8 cellular contexts compared by ENCODE assay signal in the genomic region with DNA sequence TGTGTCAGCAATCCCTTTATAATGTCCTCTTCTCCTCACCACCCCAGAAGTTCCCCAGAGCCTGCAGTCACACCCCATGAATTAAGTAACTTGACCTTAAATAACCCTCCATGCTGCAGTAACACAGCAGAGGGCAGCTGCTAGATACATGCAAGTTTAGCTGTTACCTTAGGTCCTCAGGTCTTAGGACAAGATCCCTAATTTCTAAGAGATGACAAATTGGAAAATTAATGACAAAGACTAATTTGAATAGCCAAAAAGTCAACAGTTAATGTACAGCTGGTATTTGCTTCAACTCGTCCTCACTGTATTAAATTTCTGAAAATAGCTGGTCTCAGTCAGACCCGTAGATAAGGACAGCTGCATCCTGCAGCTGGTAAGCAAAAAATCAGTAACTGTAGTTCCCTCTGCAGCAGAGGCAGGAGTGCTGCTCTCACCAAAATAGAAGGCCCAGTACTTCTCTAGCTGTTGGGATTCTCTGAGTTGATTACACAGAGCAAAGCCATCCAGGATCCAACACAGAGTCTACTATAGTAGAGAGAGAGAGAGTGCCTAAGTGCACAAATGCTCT.
DNase-seq lines count a peak whose midpoint lies in the region; ATAC-seq, FAIRE-seq and TF ChIP-seq lines count a peak whose summit lies in the region.

No MANE protein-coding gene starts in this region.

- CTCF ChIA-PET in A549 (lab: Yijun Ruan, JAX): interaction anchor here (0.6 kb wide), 1 partner anchor 244 kb away, joined by 3 read pairs; no protein-coding TSS in a partner anchor

- ATAC-seq in A549: peak; percentile 50 to 54; a peak in 3 of 6 replicates
- ATAC-seq in GM19328 (IDR thresholded peaks at IDR 0.05; ENCODE audit: unreplicated experiment): peak; percentile 43
- peak; percentile 40 for ATAC-seq in HG03280 (IDR thresholded peaks at IDR 0.05; ENCODE audit: unreplicated experiment)

- TF ChIP-seq CTCF in A549 (IDR thresholded peaks at IDR 0.05): no peak
- no peak for TF ChIP-seq CTCF in left ventricle myocardium inferior (IDR thresholded peaks at IDR 0.05; ENCODE audit: borderline replicate concordance)
- TF ChIP-seq CTCF in coronary artery (IDR thresholded peaks at IDR 0.05): no peak

- no peaks in the 10 kb centered on the region for H3K27me3 ChIP-seq in left ventricle myocardium inferior (ENCODE audit: low read depth)

- H3K4me3 ChIP-seq in A549: no peak overlapping the region
- no peak overlapping the region for H3K4me3 ChIP-seq in left ventricle myocardium inferior
- H3K4me3 ChIP-seq in coronary artery: no peak overlapping the region

- no peaks in the 10 kb centered on the region for H3K9me3 ChIP-seq in A549
- no peaks in the 10 kb centered on the region for H3K9me3 ChIP-seq in left ventricle myocardium inferior (replicated peaks)

- H3K4me2 ChIP-seq in A549: peak overlapping the region; percentile 38; the same call in 2 of the 3 replicates

- POLR2A ChIA-PET in A549 (lab: Yijun Ruan, JAX): no interaction called here

- no peak for TF ChIP-seq RAD21 in A549 (conservative IDR thresholded peaks at IDR 0.05 in 1 of 2, IDR thresholded peaks at IDR 0.05 in 1 of 2)

- H3K4me1 ChIP-seq in A549 (peaks cover 52% of the 10 kb centered on the region), left ventricle myocardium inferior (peaks cover 45% of the 10 kb centered on the region)

- 57% methylated on average over 2 of the region's 2 CpGs for WGBS in A549 (ENCODE audit: missing lambda C conversion rate)

- no peak for TF ChIP-seq POLR2A in A549 (IDR thresholded peaks at IDR 0.05; ENCODE audit: low read length)

- no peaks in the 10 kb centered on the region for H3K36me3 ChIP-seq in left ventricle myocardium inferior

- FAIRE-seq in A549 (lab: Jason Lieb, UNC): no peak
- FAIRE-seq in urothelium cell line (lab: Jason Lieb, UNC): no peak

- intact Hi-C loops in left ventricle myocardium inferior (cut with micrococcal nuclease): no loop called here

- H3K27ac ChIP-seq in A549 (peak overlapping the region in 1 of 2 experiments; percentile 52; a peak in 3 of 6 replicates), left ventricle myocardium inferior (replicated peaks) (peak overlapping the region; percentile 67), coronary artery (no peak overlapping the region)

- DNase-seq in A549 (ENCODE audit: low read depth in 1 of 2, low spot score in 1 of 2): no peak
- peak; percentile 14 to 24 for DNase-seq in NOMO-1 (lab: John Stamatoyannopoulos, UW; ENCODE audit: unreplicated experiment in 2 of 2)
- no peak for DNase-seq in left ventricle myocardium inferior
- DNase-seq in activated effector memory CD4-positive, alpha-beta T cell treated with anti-CD3 and anti-CD28 coated beads, Interleukin-2, amount 50 U/mL, for 16 hours: no peak
- DNase-seq in urothelium cell line (ENCODE audit: low spot score): no peak
- no peak for DNase-seq in coronary artery (ENCODE audit: low spot score)

- no peak for TF ChIP-seq EP300 in A549 (IDR thresholded peaks at IDR 0.05)

TF ChIP-seq in A549, 52 proteins besides CTCF, POLR2A, EP300 and RAD21:
- TF ChIP-seq ELK1 (IDR thresholded peaks at IDR 0.05; ENCODE audit: low read depth, low read length): no peak
- no peak for TF ChIP-seq GATA3 (IDR thresholded peaks at IDR 0.05; ENCODE audit: borderline replicate concordance)
- no peak for TF ChIP-seq EHMT2 (IDR thresholded peaks at IDR 0.05; ENCODE audit: low read depth)
- no peak for TF ChIP-seq KDM1A (IDR thresholded peaks at IDR 0.05; ENCODE audit: low read depth)
- no peak for TF ChIP-seq HOXA7 (CRISPR knock-in tag; IDR thresholded peaks at IDR 0.05)
- TF ChIP-seq TFCP2L1 (CRISPR knock-in tag; IDR thresholded peaks at IDR 0.05): no peak

Comparison
In these comparisons a context has a peak if more than half of its experiments do, and no peak if none do; other contexts are left out.
1. DNase-seq: peak in NOMO-1 (2 of 2); none in A549 (0 of 2), left ventricle myocardium inferior (single experiment), activated effector memory CD4-positive, alpha-beta T cell treated with anti-CD3 and anti-CD28 coated beads, Interleukin-2, amount 50 U/mL, for 16 hours (single experiment), urothelium cell line (single experiment) and coronary artery (single experiment).
2. Peak in every context shown above with its lines, with median percentiles within 50 percentile points of each other: ATAC-seq.